Comparison of ENCODE assay signal across 13 cellular contexts in genomic region chr7:30475580-30475979, GRCh38. TPM values are rescaled to one million over a fixed set of nuclear protein-coding genes. Genes with fewer than 3 reads are reported as not detected.
DNase-seq lines count a peak whose midpoint lies in the region; ATAC-seq, FAIRE-seq and TF ChIP-seq lines count a peak whose summit lies in the region.
"Had no signal": no experiment of that assay in that cellular context is flagged by ENCODE, and none has a peak within 500 bp of the region (broad histone marks: within the 10 kb centered on the region; RNA-seq: fewer than 3 reads in every experiment).

No MANE protein-coding gene starts in this region.

- ATAC-seq in GM18868 (IDR thresholded peaks at IDR 0.05; ENCODE audit: unreplicated experiment): peak; percentile 31
- ATAC-seq in GM18858 (IDR thresholded peaks at IDR 0.05; ENCODE audit: unreplicated experiment): no peak
- ATAC-seq: psoas muscle had no signal

- H3K4me3 ChIP-seq in AG10803 (ENCODE audit: low read length) (no peak overlapping the region), coronary artery (no peak overlapping the region)
- H3K4me3 ChIP-seq: psoas muscle had no signal

- DNase-seq in AG10803 (ENCODE audit: low read depth) (peak; percentile 49), coronary artery (ENCODE audit: low spot score) (no peak), myocyte (ENCODE audit: low read depth) (peak; percentile 24), A172 (ENCODE audit: low spot score) (no peak), urothelium cell line (ENCODE audit: low spot score) (no peak)
- DNase-seq in stimulated activated CD4-positive, alpha-beta T cell treated with anti-CD3 and anti-CD28 coated beads, Interleukin-2, amount 100 ng/mL, for 24 hours: no peak
- DNase-seq: activated effector memory CD4-positive, alpha-beta T cell treated with Interleukin-2 at 50 U/mL for 16 hours; Caco-2; NCI-H226; psoas muscle; RPMI8226 had no signal

- no peak for FAIRE-seq in urothelium cell line (lab: Jason Lieb, UNC)

- no peak for TF ChIP-seq CTCF in AG10803 (conservative IDR thresholded peaks at IDR 0.05; ENCODE audit: low read length)
- no peak for TF ChIP-seq CTCF in coronary artery (IDR thresholded peaks at IDR 0.05)

- peak overlapping the region; percentile 29 to 84 for H3K27ac ChIP-seq in coronary artery
- H3K27ac ChIP-seq: psoas muscle had no signal

RNA-seq across cellular contexts. Expression of gene NOD1, which starts 3.0 kb away (rescaled TPM):
- total RNA-seq in myocyte: 12.0 and 14.1 TPM in 2 replicates
- polyA plus RNA-seq in myocyte (2012): 7.5 TPM
- 5.2 and 5.3 TPM in 2 replicates for total RNA-seq in A172 (2014; rRNA removed; shearing (Covaris generic))

RNA-seq across cellular contexts. Expression of gene GGCT, which starts 29.0 kb away (rescaled TPM):
- 33.5 and 38.2 TPM in 2 replicates for total RNA-seq in myocyte
- 48.3 TPM for polyA plus RNA-seq in myocyte (2012)
- 121 and 147 TPM in 2 replicates for total RNA-seq in A172 (2014; rRNA removed; shearing (Covaris generic))

Comparison
In these comparisons a context has a peak if more than half of its experiments do, and no peak if none do; other contexts are left out.
1. DNase-seq: peak in AG10803 (single experiment) and myocyte (single experiment); none in coronary artery (single experiment), A172 (single experiment), stimulated activated CD4-positive, alpha-beta T cell treated with anti-CD3 and anti-CD28 coated beads, Interleukin-2, amount 100 ng/mL, for 24 hours (0 of 2) and urothelium cell line (single experiment).